ENCODE assay signal across 8 cellular contexts in genomic region chrX:18886005-18886343, GRCh38.
DNase-seq lines count a peak whose midpoint lies in the region; ATAC-seq and TF ChIP-seq lines count a peak whose summit lies in the region.

No MANE protein-coding gene starts in this region.

- peak; percentile 45 for ATAC-seq in CD4-positive, alpha-beta T cell (ENCODE audit: poor library complexity)
- peak; percentile 25 for ATAC-seq in GM21360 (IDR thresholded peaks at IDR 0.05; ENCODE audit: unreplicated experiment)

- H3K36me3 ChIP-seq in colonic mucosa = no peaks in the 10 kb centered on the region
- H3K36me3 ChIP-seq in neutrophil = peaks cover 6% of the 10 kb centered on the region

- H3K4me3 Mint-ChIP-seq in CD4-positive, alpha-beta T cell = peak overlapping the region; percentile 87

- peaks cover 40% of the 10 kb centered on the region for H3K4me1 Mint-ChIP-seq in CD4-positive, alpha-beta T cell (ENCODE audit: low read depth)

- CTCF ChIA-PET in CD4-positive, alpha-beta T cell (lab: Charles Lee) = no interaction called here

- H3K4me3 ChIP-seq in HL-60 (replicated peaks; ENCODE audit: insufficient read depth, low read length) = peak overlapping the region; percentile 43
- H3K4me3 ChIP-seq in colonic mucosa = peak overlapping the region; percentile 21
- peak overlapping the region; percentile 60 to 66 for H3K4me3 ChIP-seq in neutrophil (ENCODE audit: low read depth in 1 of 2, low read length in 1 of 2)

- POLR2A ChIA-PET in CD4-positive, alpha-beta T cell (lab: Charles Lee) = interaction anchor here (1.6 to 2.6 kb wide), 2 partner anchors 100 to 461 kb away, joined by 6 to 23 read pairs; partner anchors contain the start of gene CDKL5

- H3K9me3 Mint-ChIP-seq in CD4-positive, alpha-beta T cell = no peaks in the 10 kb centered on the region

- H3K9me3 ChIP-seq in CD4-positive, alpha-beta T cell (ENCODE audit: control insufficient read depth, low read length) = no peaks in the 10 kb centered on the region
- H3K9me3 ChIP-seq in colonic mucosa (no peaks in the 10 kb centered on the region), neutrophil (no peaks in the 10 kb centered on the region)

- TF ChIP-seq CTCF in CD4-positive, alpha-beta T cell (IDR thresholded peaks at IDR 0.05) = no peak
- TF ChIP-seq CTCF in HL-60 (IDR thresholded peaks at IDR 0.05; ENCODE audit: insufficient read depth, low read length) (no peak), colonic mucosa (IDR thresholded peaks at IDR 0.05) (no peak), neutrophil (IDR thresholded peaks at IDR 0.05) (no peak)

- peak overlapping the region; percentile 79 for H3K27ac Mint-ChIP-seq in CD4-positive, alpha-beta T cell

- peak overlapping the region; percentile 29 for H3K27ac ChIP-seq in CD4-positive, alpha-beta T cell (ENCODE audit: low read depth, low read length)
- H3K27ac ChIP-seq in HL-60 (replicated peaks) (no peak overlapping the region), colonic mucosa (peak overlapping the region; percentile 53), neutrophil (peak overlapping the region; percentile 70)

- H3K9ac ChIP-seq in colonic mucosa (ENCODE audit: low read depth in 2 of 2, low read length in 2 of 2) = peak overlapping the region in 1 of 2 donors; percentile 58

- no peaks in the 10 kb centered on the region for H3K27me3 Mint-ChIP-seq in CD4-positive, alpha-beta T cell

- H3K36me3 Mint-ChIP-seq in CD4-positive, alpha-beta T cell (ENCODE audit: low read depth) = no peaks in the 10 kb centered on the region

- intact Hi-C loops in CD4-positive, alpha-beta T cell (cut with DNase I, micrococcal nuclease) = loop anchor here (5.0 kb wide), 3 partner anchors 96 to 494 kb away; partner anchors contain the start of genes PHKA2 (in 1 of the 2) and RS1 (in 1 of the 2)
- intact Hi-C loops in colonic mucosa (cut with DNase I) = no loop called here

- DNase-seq in CD4-positive, alpha-beta T cell = peak in 1 of 10 experiments; percentile 33
- DNase-seq in HL-60 (ENCODE audit: low read depth in 1 of 2, low spot score in 1 of 2) (no peak), colonic mucosa (no peak), cerebellar nuclear complex (lab: John Stamatoyannopoulos, UW) (no peak), DMS 273 (lab: John Stamatoyannopoulos, UW; ENCODE audit: unreplicated experiment) (no peak), SK-N-DZ (ENCODE audit: low spot score) (no peak)

- no peaks in the 10 kb centered on the region for H3K4me1 ChIP-seq in colonic mucosa
- H3K4me1 ChIP-seq in neutrophil (ENCODE audit: control insufficient read depth in 1 of 2, insufficient read depth in 1 of 2, low read depth in 1 of 2, low read length in 1 of 2) = peaks cover 9 to 15% of the 10 kb centered on the region in 2 experiments

- no peaks in the 10 kb centered on the region for H3K27me3 ChIP-seq in CD4-positive, alpha-beta T cell (ENCODE audit: control insufficient read depth, insufficient read depth, low read length)
- H3K27me3 ChIP-seq in HL-60 (ENCODE audit: insufficient read depth, poor library complexity, severe bottlenecking) (no peaks in the 10 kb centered on the region), colonic mucosa (no peaks in the 10 kb centered on the region), neutrophil (peaks cover 3% of the 10 kb centered on the region)
